ENCODE assay signal across 1 cellular context in the genomic region with DNA sequence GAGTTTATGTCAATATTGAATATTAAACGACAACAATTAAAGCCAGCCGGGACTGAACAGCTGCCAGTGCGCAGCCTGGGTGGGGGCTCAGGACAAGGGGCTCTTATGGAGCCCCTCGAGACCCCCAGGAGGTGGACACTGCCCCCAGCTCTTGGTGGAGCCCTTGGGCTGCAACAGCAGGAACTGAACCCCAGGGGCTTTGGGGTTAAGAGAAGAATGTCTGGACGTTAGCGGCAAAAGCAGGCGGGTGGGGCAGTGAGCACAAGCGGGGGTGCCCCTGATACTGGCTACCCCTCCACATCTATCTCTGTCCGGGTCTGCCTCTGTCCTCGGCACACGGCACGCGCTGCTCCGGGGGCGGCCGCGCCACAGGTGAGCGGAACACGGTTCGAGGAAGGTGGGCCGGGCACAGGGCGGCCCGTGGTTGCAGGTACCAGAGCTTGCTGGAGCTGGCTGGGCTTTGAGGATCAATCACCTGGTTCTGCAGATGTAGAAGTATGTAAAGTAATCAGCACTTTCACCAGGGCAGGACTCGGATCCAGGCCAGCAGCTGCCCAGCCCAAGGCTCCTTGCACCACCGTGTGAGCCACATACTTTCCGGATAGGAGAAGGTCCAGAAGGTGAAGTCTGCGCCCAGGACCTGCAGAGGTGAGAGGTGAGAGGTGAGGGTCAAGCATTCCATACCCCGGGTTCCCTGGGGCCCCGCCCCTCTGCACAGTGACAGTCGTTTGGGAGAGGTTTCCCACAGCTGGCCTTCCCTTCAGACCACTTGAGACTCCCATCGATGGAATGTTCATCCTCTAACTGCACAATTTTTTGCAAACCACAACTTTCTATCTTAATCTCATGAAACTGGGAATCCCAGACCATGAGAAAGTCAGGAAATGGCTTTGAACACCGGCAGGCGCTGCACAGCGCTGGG.
TF ChIP-seq lines count a peak whose summit lies in the region.

No MANE protein-coding gene starts in this region.

TF ChIP-seq in GM23338, 12 proteins besides CTCF, POLR2A, EP300 and RAD21:
- TF ChIP-seq ETS1 (IDR thresholded peaks at IDR 0.05) (no peak), JUNB (IDR thresholded peaks at IDR 0.05; ENCODE audit: unreplicated experiment) (no peak), NANOG (IDR thresholded peaks at IDR 0.05; ENCODE audit: borderline replicate concordance) (no peak), ZNF331 (CRISPR knock-in tag; IDR thresholded peaks at IDR 0.05; ENCODE audit: low read depth) (no peak), STAT1 (IDR thresholded peaks at IDR 0.05; ENCODE audit: unreplicated experiment) (no peak), CREB1 (CRISPR knock-in tag; IDR thresholded peaks at IDR 0.05; ENCODE audit: low read depth) (no peak), ZNF114 (CRISPR knock-in tag; IDR thresholded peaks at IDR 0.05) (no peak), EZH2phosphoT487 (IDR thresholded peaks at IDR 0.05; ENCODE audit: unreplicated experiment) (no peak)
- TF ChIP-seq, protein P1, sequence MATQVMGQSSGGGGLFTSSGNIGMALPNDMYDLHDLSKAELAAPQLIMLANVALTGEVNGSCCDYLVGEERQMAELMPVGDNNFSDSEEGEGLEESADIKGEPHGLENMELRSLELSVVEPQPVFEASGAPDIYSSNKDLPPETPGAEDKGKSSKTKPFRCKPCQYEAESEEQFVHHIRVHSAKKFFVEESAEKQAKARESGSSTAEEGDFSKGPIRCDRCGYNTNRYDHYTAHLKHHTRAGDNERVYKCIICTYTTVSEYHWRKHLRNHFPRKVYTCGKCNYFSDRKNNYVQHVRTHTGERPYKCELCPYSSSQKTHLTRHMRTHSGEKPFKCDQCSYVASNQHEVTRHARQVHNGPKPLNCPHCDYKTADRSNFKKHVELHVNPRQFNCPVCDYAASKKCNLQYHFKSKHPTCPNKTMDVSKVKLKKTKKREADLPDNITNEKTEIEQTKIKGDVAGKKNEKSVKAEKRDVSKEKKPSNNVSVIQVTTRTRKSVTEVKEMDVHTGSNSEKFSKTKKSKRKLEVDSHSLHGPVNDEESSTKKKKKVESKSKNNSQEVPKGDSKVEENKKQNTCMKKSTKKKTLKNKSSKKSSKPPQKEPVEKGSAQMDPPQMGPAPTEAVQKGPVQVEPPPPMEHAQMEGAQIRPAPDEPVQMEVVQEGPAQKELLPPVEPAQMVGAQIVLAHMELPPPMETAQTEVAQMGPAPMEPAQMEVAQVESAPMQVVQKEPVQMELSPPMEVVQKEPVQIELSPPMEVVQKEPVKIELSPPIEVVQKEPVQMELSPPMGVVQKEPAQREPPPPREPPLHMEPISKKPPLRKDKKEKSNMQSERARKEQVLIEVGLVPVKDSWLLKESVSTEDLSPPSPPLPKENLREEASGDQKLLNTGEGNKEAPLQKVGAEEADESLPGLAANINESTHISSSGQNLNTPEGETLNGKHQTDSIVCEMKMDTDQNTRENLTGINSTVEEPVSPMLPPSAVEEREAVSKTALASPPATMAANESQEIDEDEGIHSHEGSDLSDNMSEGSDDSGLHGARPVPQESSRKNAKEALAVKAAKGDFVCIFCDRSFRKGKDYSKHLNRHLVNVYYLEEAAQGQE (IDR thresholded peaks at IDR 0.05; ENCODE audit: unreplicated experiment) = no peak
